2 cellular contexts compared by ENCODE assay signal in genomic region chr9:134847752-134848432, GRCh38.
TF ChIP-seq lines count a peak whose summit lies in the region.

No MANE protein-coding gene starts in this region.

TF ChIP-seq in SK-N-SH treated with all-trans-retinoic acid at 6 μM for 48 hours, 23 proteins besides CTCF, POLR2A, EP300 and RAD21:
- TF ChIP-seq ZNF565 (CRISPR knock-in tag; conservative IDR thresholded peaks at IDR 0.05; ENCODE audit: low read depth) (no peak), ZFP3 (CRISPR knock-in tag; IDR thresholded peaks at IDR 0.05) (no peak), PATZ1 (CRISPR knock-in tag; IDR thresholded peaks at IDR 0.05; ENCODE audit: borderline replicate concordance) (no peak), TOX (CRISPR knock-in tag; IDR thresholded peaks at IDR 0.05; ENCODE audit: borderline replicate concordance) (no peak), POU6F1 (CRISPR knock-in tag; IDR thresholded peaks at IDR 0.05; ENCODE audit: borderline replicate concordance, low read depth) (no peak), PPARA (CRISPR knock-in tag; IDR thresholded peaks at IDR 0.05; ENCODE audit: borderline replicate concordance) (no peak), OSR1 (CRISPR knock-in tag; IDR thresholded peaks at IDR 0.05) (no peak), BACH2 (CRISPR knock-in tag; IDR thresholded peaks at IDR 0.05; ENCODE audit: borderline replicate concordance) (no peak), ZNF70 (CRISPR knock-in tag; IDR thresholded peaks at IDR 0.05) (no peak), RARB (CRISPR knock-in tag; IDR thresholded peaks at IDR 0.05) (no peak), ESRRG (CRISPR knock-in tag; IDR thresholded peaks at IDR 0.05) (no peak)

TF ChIP-seq in SK-N-SH, 30 proteins besides CTCF, POLR2A, EP300 and RAD21:
- no peak for TF ChIP-seq YY1 (IDR thresholded peaks at IDR 0.05; ENCODE audit: low read depth)
- TF ChIP-seq RCOR1 (IDR thresholded peaks at IDR 0.05; ENCODE audit: low read length) = no peak
- no peak for TF ChIP-seq USF2 (IDR thresholded peaks at IDR 0.05; ENCODE audit: borderline replicate concordance, low read depth, low read length)
- TF ChIP-seq EZH2phosphoT487 (IDR thresholded peaks at IDR 0.05; ENCODE audit: borderline replicate concordance, low read depth) = no peak
- TF ChIP-seq SIN3A (IDR thresholded peaks at IDR 0.05; ENCODE audit: borderline replicate concordance, low read depth, low read length) = no peak
- TF ChIP-seq SMC3 (IDR thresholded peaks at IDR 0.05; ENCODE audit: low read depth, low read length) = no peak
- no peak for TF ChIP-seq FOXJ3 (CRISPR knock-in tag; IDR thresholded peaks at IDR 0.05)
- no peak for TF ChIP-seq USF1 (IDR thresholded peaks at IDR 0.05; ENCODE audit: borderline replicate concordance, low read depth)
TF ChIP-seq in SK-N-SH: peak in this region for 0.
